In the genomic region with DNA sequence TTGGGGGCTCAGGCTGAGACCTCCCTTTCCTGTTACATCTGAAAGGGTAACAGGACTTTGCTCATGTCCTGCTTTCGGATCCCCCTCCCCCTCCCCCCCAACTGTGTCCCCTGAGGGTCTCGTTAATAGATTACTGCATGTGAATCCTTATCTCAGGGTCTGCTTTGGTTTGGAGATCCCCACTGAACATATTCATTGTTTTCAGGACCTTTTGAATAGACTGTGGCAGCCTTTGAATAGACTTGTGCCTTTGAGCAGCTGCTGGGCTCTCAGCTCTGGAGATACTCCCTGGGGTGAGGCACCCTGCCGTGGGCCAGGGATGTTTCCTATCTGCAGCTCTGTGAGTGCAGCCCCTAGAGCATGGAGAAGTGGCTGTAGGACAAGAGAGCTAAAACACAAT, we compare ENCODE assay signal across 17 cellular contexts. TPM values are rescaled to one million over a fixed set of nuclear protein-coding genes. Genes with fewer than 3 reads are reported as not detected.
DNase-seq lines count a peak whose midpoint lies in the region; ATAC-seq and TF ChIP-seq lines count a peak whose summit lies in the region.
"Had no signal": no experiment of that assay in that cellular context is flagged by ENCODE, and none has a peak within 500 bp of the region (broad histone marks: within the 10 kb centered on the region; RNA-seq: fewer than 3 reads in every experiment).

No MANE protein-coding gene starts in this region.

- ATAC-seq in HG02884 (IDR thresholded peaks at IDR 0.05; ENCODE audit: unreplicated experiment): no peak
- ATAC-seq in CD4-positive, alpha-beta T cell (ENCODE audit: poor library complexity): no peak
- ATAC-seq: Panc1 had no signal

- H3K9me3 ChIP-seq in HUES6 (ENCODE audit: control insufficient read depth, insufficient read depth, low read depth, low read length): no peaks in the 10 kb centered on the region
- no peaks in the 10 kb centered on the region for H3K9me3 ChIP-seq in iPS-20b (ENCODE audit: insufficient read depth, low read depth, low read length)
- no peaks in the 10 kb centered on the region for H3K9me3 ChIP-seq in CD4-positive, alpha-beta T cell (ENCODE audit: control insufficient read depth, low read length)
- H3K9me3 ChIP-seq: sigmoid colon, transverse colon had no signal

- H3K36me3 Mint-ChIP-seq in CD4-positive, alpha-beta T cell (ENCODE audit: low read depth): no peaks in the 10 kb centered on the region
- H3K36me3 Mint-ChIP-seq: memory B cell had no signal

- no peak overlapping the region for H3K9ac ChIP-seq in HUES6 (ENCODE audit: low read length)
- H3K9ac ChIP-seq in iPS-20b (ENCODE audit: low read depth, low read length): no peak overlapping the region

- H3K27ac Mint-ChIP-seq in CD4-positive, alpha-beta T cell: no peak overlapping the region
- H3K27ac Mint-ChIP-seq: memory B cell had no signal

- POLR2A ChIA-PET in CD4-positive, alpha-beta T cell (lab: Charles Lee): no interaction called here

- H3K27me3 Mint-ChIP-seq in CD4-positive, alpha-beta T cell: peaks cover 5% of the 10 kb centered on the region

- DNase-seq in COLO668 (lab: John Stamatoyannopoulos, UW; ENCODE audit: unreplicated experiment): peak; percentile 79
- peak; percentile 75 for DNase-seq in NCI-H510A (lab: John Stamatoyannopoulos, UW)
- DNase-seq in CD4-positive, alpha-beta T cell: no peak
- no peak for DNase-seq in HCEC 1CT
- no peak for DNase-seq in SHP77 (lab: John Stamatoyannopoulos, UW)
- DNase-seq: activated effector memory CD4-positive, alpha-beta T cell treated with anti-CD3 and anti-CD28 coated beads, Interleukin-2, amount 50 U/mL, for 16 hours; Karpas-422; sigmoid colon; stimulated activated CD4-positive, alpha-beta T cell treated with anti-CD3 and anti-CD28 coated beads, Interleukin-4, amount 100 ng/mL, for 1 hour; transverse colon; WERI-Rb-1 had no signal

- H3K4me3 Mint-ChIP-seq in CD4-positive, alpha-beta T cell: no peak overlapping the region
- H3K4me3 Mint-ChIP-seq: memory B cell had no signal

- no peak for TF ChIP-seq CTCF in CD4-positive, alpha-beta T cell (IDR thresholded peaks at IDR 0.05)

- no peaks in the 10 kb centered on the region for H3K4me1 Mint-ChIP-seq in CD4-positive, alpha-beta T cell (ENCODE audit: low read depth)

- peak overlapping the region; percentile 22; the same call in 1 of the 2 replicates for H3K4me3 ChIP-seq in HUES6 (ENCODE audit: low read depth, low read length)
- H3K4me3 ChIP-seq in iPS-20b (ENCODE audit: low read length): peak overlapping the region; percentile 37
- H3K4me3 ChIP-seq: sigmoid colon, transverse colon had no signal

- CTCF ChIA-PET in CD4-positive, alpha-beta T cell (lab: Charles Lee): no interaction called here

- H3K4me1 ChIP-seq in HUES6 (ENCODE audit: control insufficient read depth, insufficient read depth, low read length): peaks cover 16% of the 10 kb centered on the region
- H3K4me1 ChIP-seq in iPS-20b (ENCODE audit: insufficient read depth, low read length): peaks cover 14% of the 10 kb centered on the region
- H3K4me1 ChIP-seq: sigmoid colon, transverse colon had no signal

- H3K9me3 Mint-ChIP-seq in CD4-positive, alpha-beta T cell: no peaks in the 10 kb centered on the region
- H3K9me3 Mint-ChIP-seq: memory B cell had no signal

- H3K36me3 ChIP-seq in HUES6 (ENCODE audit: control insufficient read depth, insufficient read depth, low read length) (no peaks in the 10 kb centered on the region), iPS-20b (ENCODE audit: insufficient read depth, low read depth, low read length) (no peaks in the 10 kb centered on the region)
- H3K36me3 ChIP-seq: sigmoid colon, transverse colon, WERI-Rb-1 had no signal

- intact Hi-C loops in CD4-positive, alpha-beta T cell (cut with DNase I, micrococcal nuclease): no loop called here

- H3K27ac ChIP-seq in HUES6 (ENCODE audit: low read depth, low read length) (no peak overlapping the region), iPS-20b (ENCODE audit: low read length) (no peak overlapping the region)
- no peak overlapping the region for H3K27ac ChIP-seq in CD4-positive, alpha-beta T cell (ENCODE audit: low read depth, low read length)
- H3K27ac ChIP-seq: HL-60, sigmoid colon, transverse colon, WERI-Rb-1 had no signal

- H3K27me3 ChIP-seq in HUES6 (ENCODE audit: control insufficient read depth, insufficient read depth, low read length): no peaks in the 10 kb centered on the region; the same call in none of the 2 replicates
- H3K27me3 ChIP-seq in iPS-20b (ENCODE audit: insufficient read depth, low read length): no peaks in the 10 kb centered on the region; the same call in 1 of the 2 replicates
- no peaks in the 10 kb centered on the region for H3K27me3 ChIP-seq in CD4-positive, alpha-beta T cell (ENCODE audit: control insufficient read depth, insufficient read depth, low read length)
- H3K27me3 ChIP-seq: sigmoid colon, transverse colon had no signal

RNA-seq across cellular contexts. Expression of a gene that starts 10.1 kb away (rescaled TPM):
- not detected for total RNA-seq in CD4-positive, alpha-beta T cell

Comparison
In these comparisons a context has a peak if more than half of its experiments do, and no peak if none do; other contexts are left out.
1. DNase-seq: peak in COLO668 (single experiment) and NCI-H510A (single experiment); none in CD4-positive, alpha-beta T cell (0 of 10), HCEC 1CT (single experiment) and SHP77 (0 of 2).